ENCODE assay signal across 20 cellular contexts in the genomic region with DNA sequence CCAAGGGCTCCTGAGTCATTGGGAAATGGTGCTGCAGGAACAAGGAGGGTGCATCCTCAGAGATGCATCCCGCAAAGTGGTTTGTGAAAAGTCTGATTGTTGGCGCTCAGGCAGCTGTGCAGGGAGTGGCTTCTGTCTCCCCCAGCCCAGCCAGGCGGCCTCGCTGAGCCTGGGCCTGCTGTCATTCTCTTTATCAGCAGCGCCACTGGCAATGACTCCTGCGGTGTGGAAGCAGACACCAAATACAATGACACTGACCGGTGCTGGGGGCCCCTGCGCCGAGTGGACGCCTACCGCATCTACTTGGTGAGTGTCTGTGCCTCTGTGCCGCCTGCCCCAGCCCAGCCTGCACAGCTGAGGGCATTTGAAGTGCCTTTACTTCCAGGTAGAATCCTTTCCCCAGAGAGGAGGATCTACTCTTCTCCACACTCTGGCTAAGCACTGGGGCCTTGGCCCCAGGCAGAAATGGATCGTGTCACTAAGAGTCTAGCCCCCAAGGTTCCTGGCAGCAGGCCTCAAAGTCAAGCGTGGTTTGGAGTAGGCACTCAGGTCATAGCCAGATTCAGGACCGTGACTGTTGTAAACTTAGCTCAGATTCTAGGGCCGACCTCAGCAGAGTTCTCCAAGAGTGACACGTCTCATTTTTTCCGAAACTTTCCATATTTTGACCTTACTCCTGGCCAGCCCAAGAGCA. TPM values are rescaled to one million over a fixed set of nuclear protein-coding genes. Genes with fewer than 3 reads are reported as not detected.
"Had no signal": no experiment of that assay in that cellular context is flagged by ENCODE, and none has a peak within 500 bp of the region (broad histone marks: within the 10 kb centered on the region; RNA-seq: fewer than 3 reads in every experiment).

No MANE protein-coding gene starts in this region.

- H3K27me3 Mint-ChIP-seq: activated naive CD8-positive, alpha-beta T cell treated with anti-CD3 and anti-CD28 coated beads, Interleukin-2, amount 50 U/mL, for 24 hours had no signal

- DNase-seq: activated CD4-positive, alpha-beta T cell treated with anti-CD3 and anti-CD28 coated beads for 4 hours; activated CD8-positive, alpha-beta memory T cell treated with anti-CD3 and anti-CD28 coated beads, Interleukin-2, amount 50 U/mL, for 48 hours; activated CD8-positive, alpha-beta T cell treated with anti-CD3 and anti-CD28 coated beads, Interleukin-2, amount 10 ng/mL, durations not matched to agents 7 days and 5 days; activated naive CD4-positive, alpha-beta T cell treated with anti-CD3 and anti-CD28 coated beads, Interleukin-2, amount 50 U/mL, for 16 hours; activated naive CD8-positive, alpha-beta T cell treated with anti-CD3 and anti-CD28 coated beads, Interleukin-2, amount 50 U/mL, for 24 hours; activated T-cell treated with anti-CD3 and anti-CD28 coated beads, Interleukin-2, amount 50 U/mL, for 1 hour; brain microvascular endothelial cell; NCI-H1092; NCI-H2029 treated with DMSO at 0.1 percent for 48 hours; NCI-H446; NCI-H524; PC-3; SHP77; SW 1271 had no signal

- H3K27ac Mint-ChIP-seq: activated CD8-positive, alpha-beta T cell treated with anti-CD3 and anti-CD28 coated beads, Interleukin-2, amount 10 ng/mL, durations not matched to agents 7 days and 5 days; activated naive CD8-positive, alpha-beta T cell treated with anti-CD3 and anti-CD28 coated beads, Interleukin-2, amount 50 U/mL, for 24 hours; T-helper 2 cell treated with Interferon-gamma antibody and Interleukin-4, amounts not matched to agents 5 μg/mL and 100 μg/mL, for 36 hours had no signal

- FAIRE-seq: astrocyte, RCC 7860 had no signal

- ATAC-seq: activated CD4-positive, CD25-positive, alpha-beta regulatory T cell treated with anti-CD3 and anti-CD28 coated beads, Interleukin-2, amount 50 U/mL, for 24 hours; activated CD8-positive, alpha-beta T cell treated with anti-CD3 and anti-CD28 coated beads, Interleukin-2, amount 10 ng/mL, durations not matched to agents 7 days and 5 days; activated naive CD8-positive, alpha-beta T cell treated with anti-CD3 and anti-CD28 coated beads, Interleukin-2, amount 50 U/mL, for 24 hours; PC-3; SK-N-SH treated with all-trans-retinoic acid at 6 μM for 48 hours had no signal

- H3K4me3 Mint-ChIP-seq: activated CD8-positive, alpha-beta T cell treated with anti-CD3 and anti-CD28 coated beads, Interleukin-2, amount 10 ng/mL, durations not matched to agents 7 days and 5 days; activated naive CD8-positive, alpha-beta T cell treated with anti-CD3 and anti-CD28 coated beads, Interleukin-2, amount 50 U/mL, for 24 hours; T-helper 2 cell treated with Interferon-gamma antibody and Interleukin-4, amounts not matched to agents 5 μg/mL and 100 μg/mL, for 36 hours had no signal

- H3K9me3 Mint-ChIP-seq: activated naive CD8-positive, alpha-beta T cell treated with anti-CD3 and anti-CD28 coated beads, Interleukin-2, amount 50 U/mL, for 24 hours; T-helper 2 cell treated with Interferon-gamma antibody and Interleukin-4, amounts not matched to agents 5 μg/mL and 100 μg/mL, for 36 hours had no signal

RNA-seq across cellular contexts. Expression of gene RAB37, which starts 58.4 kb away (rescaled TPM):
- total RNA-seq: MCF 10A had no signal
